In genomic region chr11:94876645-94877445, GRCh38 we compare ENCODE assay signal across 9 cellular contexts.
DNase-seq lines count a peak whose midpoint lies in the region; ATAC-seq, FAIRE-seq and TF ChIP-seq lines count a peak whose summit lies in the region.
"Had no signal": no experiment of that assay in that cellular context is flagged by ENCODE, and none has a peak within 500 bp of the region (broad histone marks: within the 10 kb centered on the region; RNA-seq: fewer than 3 reads in every experiment).

No MANE protein-coding gene starts in this region.

- FAIRE-seq in astrocyte (lab: Jason Lieb, UNC) (peak; percentile 98), small intestine (lab: Jason Lieb, UNC) (no peak)

- H3K9me3 Mint-ChIP-seq in astrocyte (ENCODE audit: unreplicated experiment): peaks cover 1% of the 10 kb centered on the region

- H3K27me3 Mint-ChIP-seq in astrocyte (ENCODE audit: low read depth, unreplicated experiment): no peaks in the 10 kb centered on the region

- peak overlapping the region; percentile 64 for H3K4me2 ChIP-seq in astrocyte (ENCODE audit: low read length)

- no peak overlapping the region for H2AFZ ChIP-seq in astrocyte (ENCODE audit: low read depth, low read length)

- H3K4me3 ChIP-seq in SJCRH30 (no peak overlapping the region), astrocyte (ENCODE audit: insufficient read depth, low read depth, low read length) (no peak overlapping the region), small intestine (ENCODE audit: low read depth in 1 of 2, low read length in 2 of 2) (no peak overlapping the region)

- peaks cover 37% of the 10 kb centered on the region for H3K36me3 Mint-ChIP-seq in astrocyte (ENCODE audit: low read depth, unreplicated experiment)

- H3K27me3 ChIP-seq in SJCRH30 (no peaks in the 10 kb centered on the region), astrocyte (ENCODE audit: insufficient read depth, low read length) (no peaks in the 10 kb centered on the region), small intestine (ENCODE audit: control insufficient read depth in 2 of 2, insufficient read depth in 2 of 2, low read length in 2 of 2) (no peaks in the 10 kb centered on the region)
- H3K27me3 ChIP-seq: neutrophil had no signal

- peak overlapping the region; percentile 73 for H3K9ac ChIP-seq in astrocyte (ENCODE audit: low read length)

- H3K4me1 Mint-ChIP-seq in astrocyte (ENCODE audit: low read depth, unreplicated experiment): peaks cover 28% of the 10 kb centered on the region

- H3K4me1 ChIP-seq in SJCRH30: peaks cover 3% of the 10 kb centered on the region; the same call in 1 of the 2 replicates
- H3K4me1 ChIP-seq in astrocyte (ENCODE audit: insufficient read depth, low read length): peaks cover 28% of the 10 kb centered on the region
- no peaks in the 10 kb centered on the region for H3K4me1 ChIP-seq in small intestine (ENCODE audit: control insufficient read depth in 2 of 2, insufficient read depth in 1 of 2, low read depth in 1 of 2, low read length in 1 of 2)

- peaks cover 4% of the 10 kb centered on the region for H3K79me2 ChIP-seq in astrocyte (ENCODE audit: insufficient read depth, low read length)

- H3K27ac Mint-ChIP-seq in astrocyte (ENCODE audit: unreplicated experiment): peak overlapping the region; percentile 98

- WGBS in small intestine, 3 donors: 42 to 79% (median 64%) methylated on average over 12 of the region's 12 CpGs

- H3K36me3 ChIP-seq in SJCRH30: peaks cover 26% of the 10 kb centered on the region
- H3K36me3 ChIP-seq in astrocyte (ENCODE audit: insufficient read depth, low read length): peaks cover 33% of the 10 kb centered on the region
- no peaks in the 10 kb centered on the region for H3K36me3 ChIP-seq in small intestine (ENCODE audit: control insufficient read depth in 2 of 2, insufficient read depth in 2 of 2, low read length in 2 of 2)
- H3K36me3 ChIP-seq: neutrophil had no signal

- DNase-seq in 8988T: peak; percentile 84
- peak; percentile 26 to 47 for DNase-seq in SJCRH30
- DNase-seq in astrocyte (ENCODE audit: low read depth): peak; percentile 96
- DNase-seq in hippocampal formation (lab: John Stamatoyannopoulos, UW): peak; percentile 14 to 15
- DNase-seq in small intestine: peak; percentile 16
- DNase-seq in NCI-H146 (lab: John Stamatoyannopoulos, UW): no peak

- peak overlapping the region; percentile 76 for H3K4me3 Mint-ChIP-seq in astrocyte (ENCODE audit: unreplicated experiment)

- H3K9me3 ChIP-seq in SJCRH30 (replicated peaks): no peaks in the 10 kb centered on the region
- no peaks in the 10 kb centered on the region for H3K9me3 ChIP-seq in astrocyte (ENCODE audit: insufficient read depth, low read depth, low read length)
- H3K9me3 ChIP-seq in small intestine (ENCODE audit: control insufficient read depth, low read depth): no peaks in the 10 kb centered on the region
- H3K9me3 ChIP-seq: neutrophil had no signal

- TF ChIP-seq CTCF in astrocyte (IDR thresholded peaks at IDR 0.05; ENCODE audit: insufficient read depth, low read depth, low read length): peak; percentile 15

- H4K20me1 ChIP-seq in astrocyte (ENCODE audit: insufficient read depth, low read length): no peaks in the 10 kb centered on the region

- H3K27ac ChIP-seq in SJCRH30 (no peak overlapping the region), astrocyte (ENCODE audit: low read depth, low read length) (peak overlapping the region; percentile 90), small intestine (ENCODE audit: low read depth in 1 of 2, low read length in 1 of 2) (peak overlapping the region in 1 of 2 donors; percentile 38)
- H3K27ac ChIP-seq: neutrophil had no signal

- ATAC-seq in GM18867 (IDR thresholded peaks at IDR 0.05; ENCODE audit: unreplicated experiment) (peak; percentile 89), HG03066 (IDR thresholded peaks at IDR 0.05; ENCODE audit: low read depth, unreplicated experiment) (peak; percentile 97)
